Comparison of ENCODE assay signal across 8 cellular contexts in the genomic region with DNA sequence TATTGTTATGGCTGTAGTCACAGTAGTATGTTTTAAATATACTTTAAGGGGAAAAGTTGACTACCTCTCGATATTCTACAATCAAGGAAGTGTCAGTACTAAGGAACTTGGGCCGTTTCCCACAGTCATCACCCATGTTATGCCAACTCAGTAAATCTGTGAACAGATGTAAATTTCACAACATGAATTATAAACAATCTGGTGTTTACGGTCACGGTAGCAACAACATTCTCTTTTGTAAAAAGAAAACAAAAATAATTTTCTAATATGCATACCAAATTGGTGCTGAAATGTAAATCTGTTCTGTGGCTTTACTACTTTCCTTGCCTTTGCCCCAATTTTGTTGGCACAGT. TPM values are rescaled to one million over a fixed set of nuclear protein-coding genes. Genes with fewer than 3 reads are reported as not detected.
DNase-seq lines count a peak whose midpoint lies in the region; ATAC-seq and TF ChIP-seq lines count a peak whose summit lies in the region.

No MANE protein-coding gene starts in this region.

- POLR2A ChIA-PET in OCI-LY7 (lab: Charles Lee), result interaction anchor here (0.7 to 5.5 kb wide), 8 partner anchors 10 to 411 kb away, joined by 3 to 48 read pairs (median 4); partner anchors contain the start of gene ODF2L

- peak overlapping the region; percentile 95 for H3K27ac ChIP-seq in CD4-positive, CD25-positive, alpha-beta regulatory T cell (ENCODE audit: insufficient read depth, low read length, poor library complexity, severe bottlenecking)
- H3K27ac ChIP-seq in OCI-LY7 (ENCODE audit: low read depth, low read length, poor library complexity, severe bottlenecking), result peak overlapping the region; percentile 89
- H3K27ac ChIP-seq in neutrophil, result peak overlapping the region; percentile 99

- peak overlapping the region; percentile 92 to 97 (median 95) for H3K27ac Mint-ChIP-seq in CD4-positive, CD25-positive, alpha-beta regulatory T cell
- H3K27ac Mint-ChIP-seq in endothelial cell (ENCODE audit: unreplicated experiment), result peak overlapping the region; percentile 98

- peak overlapping the region; percentile 96 for H3K4me3 ChIP-seq in CD4-positive, CD25-positive, alpha-beta regulatory T cell (ENCODE audit: low read depth, low read length)
- H3K4me3 ChIP-seq in OCI-LY7 (ENCODE audit: low read depth, low read length, poor library complexity, severe bottlenecking) (peak overlapping the region; percentile 82), neutrophil (ENCODE audit: low read depth in 1 of 2, low read length in 1 of 2) (peak overlapping the region; percentile 93 to 98)

- peak overlapping the region; percentile 95 to 99 (median 99) for H3K4me3 Mint-ChIP-seq in CD4-positive, CD25-positive, alpha-beta regulatory T cell
- H3K4me3 Mint-ChIP-seq in endothelial cell (ENCODE audit: unreplicated experiment), result peak overlapping the region; percentile 100

- H4K20me1 ChIP-seq in OCI-LY7 (ENCODE audit: insufficient read depth, low read length), result peaks cover 30% of the 10 kb centered on the region; the same call in 1 of the 2 replicates

- BruUV-seq in OCI-LY7 (replicated peaks; lab: Mats Ljungman, UMichigan), result no TSS peak

- ATAC-seq in CD4-positive, CD25-positive, alpha-beta regulatory T cell (ENCODE audit: low read depth in 2 of 2), result no peak

- peaks cover 49% of the 10 kb centered on the region for H3K4me1 ChIP-seq in CD4-positive, CD25-positive, alpha-beta regulatory T cell (ENCODE audit: control insufficient read depth, insufficient read depth, low read length, poor library complexity, severe bottlenecking)
- H3K4me1 ChIP-seq in OCI-LY7 (ENCODE audit: insufficient read depth, low read length, poor library complexity, severe bottlenecking) (peaks cover 30% of the 10 kb centered on the region), neutrophil (ENCODE audit: control insufficient read depth in 1 of 2, insufficient read depth in 1 of 2, low read depth in 1 of 2, low read length in 1 of 2) (peaks cover 33 to 46% of the 10 kb centered on the region in 2 experiments)

- no peaks in the 10 kb centered on the region for H3K9me3 Mint-ChIP-seq in CD4-positive, CD25-positive, alpha-beta regulatory T cell
- no peaks in the 10 kb centered on the region for H3K9me3 Mint-ChIP-seq in endothelial cell (ENCODE audit: unreplicated experiment)

- H3K27me3 ChIP-seq in CD4-positive, CD25-positive, alpha-beta regulatory T cell (ENCODE audit: control insufficient read depth, insufficient read depth, low read length), result no peaks in the 10 kb centered on the region
- no peaks in the 10 kb centered on the region for H3K27me3 ChIP-seq in neutrophil

- H3K9me3 ChIP-seq in CD4-positive, CD25-positive, alpha-beta regulatory T cell (ENCODE audit: control insufficient read depth in 2 of 2, low read length in 2 of 2), result no peaks in the 10 kb centered on the region
- H3K9me3 ChIP-seq in OCI-LY7 (ENCODE audit: low read length) (no peaks in the 10 kb centered on the region), neutrophil (no peaks in the 10 kb centered on the region)

- peak overlapping the region; percentile 97; the same call in 1 of the 2 replicates for H2AFZ ChIP-seq in OCI-LY7 (ENCODE audit: low read length)

- H3K36me3 Mint-ChIP-seq in CD4-positive, CD25-positive, alpha-beta regulatory T cell, result peaks cover 6% of the 10 kb centered on the region
- peaks cover 10% of the 10 kb centered on the region for H3K36me3 Mint-ChIP-seq in endothelial cell (ENCODE audit: low read depth, unreplicated experiment)

- peaks cover 55% of the 10 kb centered on the region for H3K79me2 ChIP-seq in OCI-LY7 (ENCODE audit: insufficient read depth, low read depth, low read length)

- CTCF ChIA-PET in OCI-LY7 (lab: Charles Lee; ENCODE audit: unreplicated experiment), result no interaction called here

- H3K36me3 ChIP-seq in CD4-positive, CD25-positive, alpha-beta regulatory T cell (ENCODE audit: control insufficient read depth, insufficient read depth, low read length), result no peaks in the 10 kb centered on the region
- H3K36me3 ChIP-seq in OCI-LY7 (ENCODE audit: insufficient read depth, low read length) (peaks cover 26% of the 10 kb centered on the region), neutrophil (peaks cover 10% of the 10 kb centered on the region)

- intact Hi-C loops in OCI-LY7 (cut with micrococcal nuclease; ENCODE audit: unreplicated experiment), result loop anchor here (2.0 to 10.0 kb wide), 4 partner anchors 121 to 619 kb away; partner anchors contain the start of genes HS2ST1, LMO4 and SELENOF
- intact Hi-C loops in posterior vena cava (cut with DNase I), result no loop called here

- peak overlapping the region; percentile 90 for H3K4me2 ChIP-seq in OCI-LY7 (ENCODE audit: low read length)

- H3K27me3 Mint-ChIP-seq in CD4-positive, CD25-positive, alpha-beta regulatory T cell, result peaks cover 5% of the 10 kb centered on the region
- peaks cover 7% of the 10 kb centered on the region for H3K27me3 Mint-ChIP-seq in endothelial cell (ENCODE audit: unreplicated experiment)

- peak in 1 of 3 donors; percentile 23 for DNase-seq in CD4-positive, CD25-positive, alpha-beta regulatory T cell
- no peak for DNase-seq in OCI-LY7 (ENCODE audit: low spot score)
- no peak for DNase-seq in endothelial cell (ENCODE audit: low spot score)
- no peak for DNase-seq in NCI-H82 (lab: John Stamatoyannopoulos, UW)
- no peak for DNase-seq in A172 (ENCODE audit: low spot score)
- no peak for DNase-seq in posterior vena cava (ENCODE audit: low spot score)
- no peak for DNase-seq in MV-4-11 (lab: John Stamatoyannopoulos, UW)

- H3K9me2 ChIP-seq in OCI-LY7 (ENCODE audit: insufficient read depth, low read length), result no peaks in the 10 kb centered on the region

- no peak for TF ChIP-seq CTCF in OCI-LY7 (conservative IDR thresholded peaks at IDR 0.05; ENCODE audit: low read length)
- TF ChIP-seq CTCF in endothelial cell (IDR thresholded peaks at IDR 0.05; ENCODE audit: unreplicated experiment), result no peak
- TF ChIP-seq CTCF in neutrophil (IDR thresholded peaks at IDR 0.05), result no peak

- H3K4me1 Mint-ChIP-seq in CD4-positive, CD25-positive, alpha-beta regulatory T cell, result peaks cover 40 to 73% (median 57%) of the 10 kb centered on the region in 4 donors
- peaks cover 28% of the 10 kb centered on the region for H3K4me1 Mint-ChIP-seq in endothelial cell (ENCODE audit: unreplicated experiment)

RNA-seq across cellular contexts. Expression of gene SH3GLB1, which starts 1.2 kb away (rescaled TPM):
- 62.1 TPM for total RNA-seq in CD4-positive, CD25-positive, alpha-beta regulatory T cell
- 10 to 100 TPM; 45.2 to 76.9 (median 56.6) TPM for polyA plus RNA-seq in CD4-positive, CD25-positive, alpha-beta regulatory T cell
- 17.7 and 18.9 TPM in 2 replicates for total RNA-seq in OCI-LY7 (2014; rRNA removed; shearing (Covaris generic))
- total RNA-seq in OCI-LY7 (2022) (37.5 and 39.7 TPM in 2 replicates), endothelial cell (ENCODE audit: unreplicated experiment) (117 TPM), posterior vena cava (100 to 1,000 TPM; 105 to 129 TPM)
- 25.1 and 25.3 TPM in 2 replicates for total RNA-seq in A172 (2014; rRNA removed; shearing (Covaris generic))
